Comparison of ENCODE assay signal across 29 cellular contexts in the genomic region with DNA sequence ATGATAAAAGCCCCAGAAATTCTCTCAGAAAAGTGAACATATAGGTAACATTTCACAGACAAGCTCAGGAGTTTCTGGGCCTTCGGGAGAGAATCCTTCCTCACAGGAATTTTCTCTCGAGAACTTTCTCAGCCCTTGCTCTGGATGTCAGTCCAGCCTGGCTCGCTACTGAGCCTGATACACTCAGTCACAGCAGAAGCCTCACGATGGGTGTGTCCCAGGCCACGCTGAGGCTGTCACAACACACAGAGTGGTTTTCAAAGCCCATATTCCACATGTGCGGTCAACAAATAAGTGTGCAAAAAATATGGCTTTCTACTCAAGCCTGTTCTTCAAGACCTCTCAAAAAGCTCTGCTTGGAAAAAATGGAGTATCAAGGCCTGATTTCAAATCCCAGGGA. TPM values are rescaled to one million over a fixed set of nuclear protein-coding genes. Genes with fewer than 3 reads are reported as not detected.
DNase-seq lines count a peak whose midpoint lies in the region; ATAC-seq and TF ChIP-seq lines count a peak whose summit lies in the region.
"Had no signal": no experiment of that assay in that cellular context is flagged by ENCODE, and none has a peak within 500 bp of the region (broad histone marks: within the 10 kb centered on the region; RNA-seq: fewer than 3 reads in every experiment).

No MANE protein-coding gene starts in this region.

- H3K9me3 Mint-ChIP-seq in HFFc6 (no peaks in the 10 kb centered on the region), chondrocyte (ENCODE audit: low read depth) (no peaks in the 10 kb centered on the region), mesothelial cell of epicardium (no peaks in the 10 kb centered on the region), type B pancreatic cell (no peaks in the 10 kb centered on the region)
- H3K9me3 Mint-ChIP-seq: activated naive CD4-positive, alpha-beta T cell treated with anti-CD3 and anti-CD28 coated beads, Interleukin-2, amount 10 ng/mL, durations not matched to agents 7 days and 5 days; activated T-helper 1 cell treated with anti-CD3 and anti-CD28 coated beads, Interleukin-12 subunit alpha, Interleukin-12 subunit beta, Interleukin-2, Interleukin-4 antibody, amounts not matched to agents 30 ng/mL and 10 ng/mL and 1 ng/mL, durations not matched to agents 14 hours and 24 hours and 36 hours; CD8-positive, alpha-beta T cell; T-helper 1 cell treated with Interleukin-12 subunit alpha and Interleukin-12 subunit beta and Interleukin-4 antibody, amounts not matched to agents 30 μg/mL and 1 μg/mL, for 36 hours had no signal

- H3K4me1 Mint-ChIP-seq in HFFc6 (ENCODE audit: low read depth), result peaks cover 66% of the 10 kb centered on the region
- peaks cover 76% of the 10 kb centered on the region for H3K4me1 Mint-ChIP-seq in chondrocyte (ENCODE audit: low read depth)
- H3K4me1 Mint-ChIP-seq in mesothelial cell of epicardium, result peaks cover 70% of the 10 kb centered on the region
- peaks cover 46% of the 10 kb centered on the region for H3K4me1 Mint-ChIP-seq in type B pancreatic cell (ENCODE audit: unreplicated experiment)
- H3K4me1 Mint-ChIP-seq: activated naive CD4-positive, alpha-beta T cell treated with anti-CD3 and anti-CD28 coated beads, Interleukin-2, amount 10 ng/mL, durations not matched to agents 7 days and 5 days had no signal

- DNase-seq in HFFc6 (no peak), chondrocyte (ENCODE audit: low spot score) (no peak), mesothelial cell of epicardium (ENCODE audit: low spot score in 2 of 2, unreplicated experiment in 2 of 2) (no peak), type B pancreatic cell (ENCODE audit: extremely low spot score, unreplicated experiment) (no peak), UCSD-AML1 (lab: John Stamatoyannopoulos, UW; ENCODE audit: unreplicated experiment) (no peak)
- DNase-seq: activated CD4-positive, alpha-beta T cell treated with anti-CD3 and anti-CD28 coated beads, Interleukin-2, amount 50 U/mL, for 48 hours; activated CD4-positive, CD25-positive, alpha-beta regulatory T cell treated with anti-CD3 and anti-CD28 coated beads, Interleukin-2, amount 50 U/mL, for 72 hours; activated naive CD4-positive, alpha-beta T cell treated with anti-CD3 and anti-CD28 coated beads, Interleukin-2, amount 10 ng/mL, durations not matched to agents 7 days and 5 days; amniotic stem cell; BE2C; CD8-positive, alpha-beta T cell; effector CD8-positive, alpha-beta T cell; left colon; NCI-H1092; NCI-H187 treated with DMSO at 0.1 percent for 48 hours; NCI-H510A treated with DMSO at 0.1 percent for 48 hours; OCI-M1; stimulated activated CD4-positive, alpha-beta T cell treated with anti-CD3 and anti-CD28 coated beads, Interleukin-15, amount 100 ng/mL, for 24 hours; stimulated activated CD4-positive, alpha-beta T cell treated with anti-CD3 and anti-CD28 coated beads, Interleukin-4, amount 100 ng/mL, for 4 hours had no signal

- no peak for ATAC-seq in HG03108 (IDR thresholded peaks at IDR 0.05; ENCODE audit: unreplicated experiment)
- ATAC-seq: CD8-positive, alpha-beta T cell; K562; left colon had no signal

- H3K27me3 ChIP-seq in subcutaneous abdominal adipose tissue (ENCODE audit: control insufficient read depth in 5 of 5, insufficient read depth in 4 of 5, low read length in 5 of 5), result peaks cover 0 to 3% (median 0%) of the 10 kb centered on the region in 5 donors
- H3K27me3 ChIP-seq: BE2C, breast epithelium had no signal

- peaks cover 2 to 39% (median 37%) of the 10 kb centered on the region in 5 donors for H3K4me1 ChIP-seq in subcutaneous abdominal adipose tissue (ENCODE audit: control insufficient read depth in 5 of 5, insufficient read depth in 5 of 5, low read length in 5 of 5)
- H3K4me1 ChIP-seq: breast epithelium, prostate gland had no signal

- H3K9ac ChIP-seq in subcutaneous abdominal adipose tissue (ENCODE audit: low read length in 5 of 5), result no peak overlapping the region

- H3K9me3 ChIP-seq in subcutaneous abdominal adipose tissue (ENCODE audit: control insufficient read depth in 5 of 5, low read length in 5 of 5), result no peaks in the 10 kb centered on the region
- H3K9me3 ChIP-seq: BE2C, breast epithelium, prostate gland had no signal

- no peaks in the 10 kb centered on the region for H3K36me3 ChIP-seq in subcutaneous abdominal adipose tissue (ENCODE audit: control insufficient read depth in 5 of 5, insufficient read depth in 5 of 5, low read length in 5 of 5)
- H3K36me3 ChIP-seq: BE2C, breast epithelium, prostate gland had no signal

- peak overlapping the region; percentile 52 for H3K27ac ChIP-seq in subcutaneous abdominal adipose tissue (ENCODE audit: low read depth, low read length)
- H3K27ac ChIP-seq: prostate gland had no signal

- H3K4me3 Mint-ChIP-seq in HFFc6 (no peak overlapping the region), chondrocyte (ENCODE audit: unreplicated experiment) (no peak overlapping the region), mesothelial cell of epicardium (no peak overlapping the region), type B pancreatic cell (no peak overlapping the region)
- H3K4me3 Mint-ChIP-seq: activated naive CD4-positive, alpha-beta T cell treated with anti-CD3 and anti-CD28 coated beads, Interleukin-2, amount 10 ng/mL, durations not matched to agents 7 days and 5 days; activated T-helper 1 cell treated with anti-CD3 and anti-CD28 coated beads, Interleukin-12 subunit alpha, Interleukin-12 subunit beta, Interleukin-2, Interleukin-4 antibody, amounts not matched to agents 30 ng/mL and 10 ng/mL and 1 ng/mL, durations not matched to agents 14 hours and 24 hours and 36 hours; CD8-positive, alpha-beta T cell; T-helper 1 cell treated with Interleukin-12 subunit alpha and Interleukin-12 subunit beta and Interleukin-4 antibody, amounts not matched to agents 30 μg/mL and 1 μg/mL, for 36 hours had no signal

- no peak overlapping the region for H3K4me3 ChIP-seq in subcutaneous abdominal adipose tissue (ENCODE audit: low read depth in 1 of 5, low read length in 5 of 5)
- H3K4me3 ChIP-seq: breast epithelium, K562, prostate gland had no signal

- peak overlapping the region; percentile 68 for H3K27ac Mint-ChIP-seq in HFFc6
- H3K27ac Mint-ChIP-seq in chondrocyte (ENCODE audit: unreplicated experiment), result peak overlapping the region; percentile 97
- H3K27ac Mint-ChIP-seq in mesothelial cell of epicardium, result peak overlapping the region; percentile 82
- no peak overlapping the region for H3K27ac Mint-ChIP-seq in type B pancreatic cell
- H3K27ac Mint-ChIP-seq: activated naive CD4-positive, alpha-beta T cell treated with anti-CD3 and anti-CD28 coated beads, Interleukin-2, amount 10 ng/mL, durations not matched to agents 7 days and 5 days; activated T-helper 1 cell treated with anti-CD3 and anti-CD28 coated beads, Interleukin-12 subunit alpha, Interleukin-12 subunit beta, Interleukin-2, Interleukin-4 antibody, amounts not matched to agents 30 ng/mL and 10 ng/mL and 1 ng/mL, durations not matched to agents 14 hours and 24 hours and 36 hours; CD8-positive, alpha-beta T cell; T-helper 1 cell treated with Interleukin-12 subunit alpha and Interleukin-12 subunit beta and Interleukin-4 antibody, amounts not matched to agents 30 μg/mL and 1 μg/mL, for 36 hours had no signal

- H3K27me3 Mint-ChIP-seq in HFFc6 (ENCODE audit: insufficient read depth), result no peaks in the 10 kb centered on the region
- no peaks in the 10 kb centered on the region for H3K27me3 Mint-ChIP-seq in chondrocyte (ENCODE audit: low read depth)
- no peaks in the 10 kb centered on the region for H3K27me3 Mint-ChIP-seq in mesothelial cell of epicardium (ENCODE audit: low read depth)
- peaks cover 3% of the 10 kb centered on the region for H3K27me3 Mint-ChIP-seq in type B pancreatic cell

- H3K36me3 Mint-ChIP-seq in HFFc6 (ENCODE audit: low read depth) (peaks cover 5% of the 10 kb centered on the region), chondrocyte (ENCODE audit: low read depth) (no peaks in the 10 kb centered on the region), mesothelial cell of epicardium (no peaks in the 10 kb centered on the region), type B pancreatic cell (no peaks in the 10 kb centered on the region)
- H3K36me3 Mint-ChIP-seq: activated naive CD4-positive, alpha-beta T cell treated with anti-CD3 and anti-CD28 coated beads, Interleukin-2, amount 10 ng/mL, durations not matched to agents 7 days and 5 days; CD8-positive, alpha-beta T cell had no signal

- TF ChIP-seq CTCF in HFFc6 (IDR thresholded peaks at IDR 0.05) (no peak), chondrocyte (IDR thresholded peaks at IDR 0.05) (no peak), mesothelial cell of epicardium (IDR thresholded peaks at IDR 0.05; ENCODE audit: unreplicated experiment) (no peak), type B pancreatic cell (conservative IDR thresholded peaks at IDR 0.05) (no peak)

RNA-seq across cellular contexts. Expression of a gene that starts 31.5 kb away (rescaled TPM):
- under 1 TPM in 3 of 6 experiments, not detected in 3; 0.11 to 0.40 (median 0.33) TPM for total RNA-seq in HFFc6 (2021; fragmentation: NEBNext Ultra II Directional; extraction: Animal tissue kit (Norgen Biotek cat#: 25700))
- total RNA-seq in chondrocyte, result 2.8 to 21.0 TPM (median 19.0 TPM) in 3 replicates
- 7.5 to 7.9 TPM (median 7.7 TPM) in 3 replicates for total RNA-seq in mesothelial cell of epicardium
- 0.36 and 0.40 TPM in 2 replicates for total RNA-seq in type B pancreatic cell (ENCODE audit: low replicate concordance)
- total RNA-seq: activated T-helper 1 cell treated with anti-CD3 and anti-CD28 coated beads, Interleukin-12 subunit alpha, Interleukin-12 subunit beta, Interleukin-2, Interleukin-4 antibody, amounts not matched to agents 30 ng/mL and 10 ng/mL and 1 ng/mL, durations not matched to agents 14 hours and 24 hours and 36 hours; CD8-positive, alpha-beta T cell; K562 had no signal

RNA-seq across cellular contexts. Expression of a gene that starts 57.9 kb away (rescaled TPM):
- not detected for total RNA-seq in HFFc6 (2021; fragmentation: NEBNext Ultra II Directional; extraction: Animal tissue kit (Norgen Biotek cat#: 25700))
- not detected in 3 replicates for total RNA-seq in chondrocyte
- total RNA-seq in mesothelial cell of epicardium, result not detected in 3 replicates
- not detected in 2 replicates for total RNA-seq in type B pancreatic cell (ENCODE audit: low replicate concordance)
- total RNA-seq: activated T-helper 1 cell treated with anti-CD3 and anti-CD28 coated beads, Interleukin-12 subunit alpha, Interleukin-12 subunit beta, Interleukin-2, Interleukin-4 antibody, amounts not matched to agents 30 ng/mL and 10 ng/mL and 1 ng/mL, durations not matched to agents 14 hours and 24 hours and 36 hours; CD8-positive, alpha-beta T cell; epithelial cell of proximal tubule; glomerular endothelial cell; K562; left colon; myocyte; prostate gland had no signal
